ENCODE assay signal across 9 cellular contexts in genomic region chr13:45325806-45326205, GRCh38. TPM values are rescaled to one million over a fixed set of nuclear protein-coding genes. Genes with fewer than 3 reads are reported as not detected.
A peak's percentile ranks its signal among the peaks of the same experiment; 100 is the strongest.
DNase-seq lines count a peak whose midpoint lies in the region; ATAC-seq and TF ChIP-seq lines count a peak whose summit lies in the region.
"Had no signal": no experiment of that assay in that cellular context is flagged by ENCODE, and none has a peak within 500 bp of the region (broad histone marks: within the 10 kb centered on the region; RNA-seq: fewer than 3 reads in every experiment).

No MANE protein-coding gene starts in this region.

- intact Hi-C loops in left ventricle myocardium superior (cut with micrococcal nuclease) = no loop called here

- TF ChIP-seq CTCF in WTC11 (IDR thresholded peaks at IDR 0.05) = no peak

- H3K4me3 Mint-ChIP-seq in WTC11 = no peak overlapping the region
- H3K4me3 Mint-ChIP-seq: stimulated activated naive B cell treated with anti-CD40 and anti-IgM and Interleukin-4, amounts not matched to agents 10 μg/mL and 1 μg/mL and 100 μg/mL, for 72 hours had no signal

- CTCF ChIA-PET in WTC11 (lab: Charles Lee) = interaction anchor here (0.7 kb wide), 1 partner anchor 17 kb away, joined by 4 read pairs; no protein-coding TSS in a partner anchor

- ATAC-seq in WTC11 (no peak), left ventricle myocardium superior (peak; percentile 91), GM21360 (IDR thresholded peaks at IDR 0.05; ENCODE audit: unreplicated experiment) (no peak), GM18502 (IDR thresholded peaks at IDR 0.05; ENCODE audit: poor library complexity, unreplicated experiment) (no peak)
- ATAC-seq: stimulated activated naive B cell treated with anti-CD40 and anti-IgM and Interleukin-4, amounts not matched to agents 10 μg/mL and 1 μg/mL and 100 μg/mL, for 72 hours had no signal

- peaks cover 2% of the 10 kb centered on the region; the same call in 1 of the 2 replicates for H3K4me1 Mint-ChIP-seq in WTC11

- no peaks in the 10 kb centered on the region for H3K9me3 Mint-ChIP-seq in WTC11
- H3K9me3 Mint-ChIP-seq: stimulated activated naive B cell treated with anti-CD40 and anti-IgM and Interleukin-4, amounts not matched to agents 10 μg/mL and 1 μg/mL and 100 μg/mL, for 72 hours had no signal

- H3K27ac Mint-ChIP-seq in WTC11 = peak overlapping the region; percentile 70; the same call in 1 of the 2 replicates
- H3K27ac Mint-ChIP-seq: stimulated activated naive B cell treated with anti-CD40 and anti-IgM and Interleukin-4, amounts not matched to agents 10 μg/mL and 1 μg/mL and 100 μg/mL, for 72 hours had no signal

- H3K27me3 Mint-ChIP-seq in WTC11 (ENCODE audit: low read depth) = no peaks in the 10 kb centered on the region
- H3K27me3 Mint-ChIP-seq: stimulated activated naive B cell treated with anti-CD40 and anti-IgM and Interleukin-4, amounts not matched to agents 10 μg/mL and 1 μg/mL and 100 μg/mL, for 72 hours had no signal

- DNase-seq in GM04504 (ENCODE audit: low read depth) (peak; percentile 61), WTC11 (ENCODE audit: low spot score) (no peak), left ventricle myocardium superior (peak; percentile 79), smooth muscle cell of the brain vasculature (ENCODE audit: low read depth, low spot score) (peak; percentile 61), superior temporal gyrus (ENCODE audit: extremely low spot score) (no peak)
- no peak for DNase-seq in activated naive CD4-positive, alpha-beta T cell treated with anti-CD3 and anti-CD28 coated beads, Interleukin-2, amount 50 U/mL, for 16 hours
- DNase-seq: stimulated activated naive B cell treated with anti-CD40 and anti-IgM and Interleukin-4, amounts not matched to agents 10 μg/mL and 1 μg/mL and 100 μg/mL, for 72 hours had no signal

- POLR2A ChIA-PET in WTC11 (lab: Charles Lee) = interaction anchor here (0.6 to 1.6 kb wide), 2 partner anchors 15 to 64 kb away, joined by 3 to 6 read pairs; no protein-coding TSS in a partner anchor

- H3K36me3 Mint-ChIP-seq in WTC11 = no peaks in the 10 kb centered on the region
- H3K36me3 Mint-ChIP-seq: stimulated activated naive B cell treated with anti-CD40 and anti-IgM and Interleukin-4, amounts not matched to agents 10 μg/mL and 1 μg/mL and 100 μg/mL, for 72 hours had no signal

TF ChIP-seq in WTC11, 78 proteins besides CTCF, POLR2A, EP300 and RAD21:
- TF ChIP-seq SP1 (CRISPR knock-in tag; conservative IDR thresholded peaks at IDR 0.05) = no peak
- no peak for TF ChIP-seq PREB (CRISPR knock-in tag; IDR thresholded peaks at IDR 0.05; ENCODE audit: borderline replicate concordance)
- TF ChIP-seq NR2C2 (CRISPR knock-in tag; IDR thresholded peaks at IDR 0.05) = no peak
- no peak for TF ChIP-seq MYBL2 (CRISPR knock-in tag; IDR thresholded peaks at IDR 0.05)
- TF ChIP-seq FOXP4 (CRISPR knock-in tag; IDR thresholded peaks at IDR 0.05) = no peak
- no peak for TF ChIP-seq CDX4 (CRISPR knock-in tag; IDR thresholded peaks at IDR 0.05; ENCODE audit: borderline replicate concordance)
- TF ChIP-seq MLX (CRISPR knock-in tag; IDR thresholded peaks at IDR 0.05) = no peak
- TF ChIP-seq JAZF1 (CRISPR knock-in tag; IDR thresholded peaks at IDR 0.05) = no peak
- TF ChIP-seq HMGA2 (CRISPR knock-in tag; IDR thresholded peaks at IDR 0.05) = no peak
- TF ChIP-seq TCF7 (CRISPR knock-in tag; IDR thresholded peaks at IDR 0.05; ENCODE audit: low read depth) = no peak
- TF ChIP-seq USF2 (CRISPR knock-in tag; IDR thresholded peaks at IDR 0.05) = no peak
- TF ChIP-seq ATF3 (CRISPR knock-in tag; conservative IDR thresholded peaks at IDR 0.05) = no peak
- no peak for TF ChIP-seq ZNF121 (CRISPR knock-in tag; IDR thresholded peaks at IDR 0.05)
- TF ChIP-seq ARID4B (CRISPR knock-in tag; IDR thresholded peaks at IDR 0.05; ENCODE audit: borderline replicate concordance) = no peak

RNA-seq across cellular contexts. Expression of gene TPT1, which starts 15.2 kb away (rescaled TPM):
- total RNA-seq in WTC11 (2021) (1,861 to 2,091 TPM (median 2,076 TPM) in 3 replicates), left ventricle myocardium superior (4,849 TPM)

Comparison
In these comparisons a context has a peak if more than half of its experiments do, and no peak if none do; other contexts are left out.
1. DNase-seq: peak in GM04504 (single experiment), left ventricle myocardium superior (single experiment) and smooth muscle cell of the brain vasculature (single experiment); none in WTC11 (single experiment), superior temporal gyrus (single experiment) and activated naive CD4-positive, alpha-beta T cell treated with anti-CD3 and anti-CD28 coated beads, Interleukin-2, amount 50 U/mL, for 16 hours (single experiment).